23 cellular contexts compared by ENCODE assay signal in genomic region chr9:77593528-77593927, GRCh38. TPM values are rescaled to one million over a fixed set of nuclear protein-coding genes. Genes with fewer than 3 reads are reported as not detected.
"Had no signal": no experiment of that assay in that cellular context is flagged by ENCODE, and none has a peak within 500 bp of the region (broad histone marks: within the 10 kb centered on the region; RNA-seq: fewer than 3 reads in every experiment).

No MANE protein-coding gene starts in this region.

- H3K4me3 ChIP-seq: heart right ventricle, hepatocyte, left lung, lung, pancreas, prostate gland, skin epidermis, suprapubic skin, thoracic aorta, tibial nerve, uterus had no signal

- H3K4me1 ChIP-seq: prostate gland had no signal

- H3K79me2 ChIP-seq: hepatocyte had no signal

- H3K27ac ChIP-seq: hepatocyte, left lung, pancreas, prostate gland, skin epidermis, suprapubic skin, thoracic aorta, tibial nerve, uterus had no signal

- H3K4me2 ChIP-seq: hepatocyte had no signal

- H3K9me3 ChIP-seq: heart right ventricle, left lung, pancreas, prostate gland, suprapubic skin, thoracic aorta, tibial nerve, uterus had no signal

- DNase-seq: heart right ventricle; kidney; left colon; left lung; naive B cell; natural killer cell; nucleus accumbens; pancreas; posterior cingulate gyrus; retina; right cardiac atrium; stimulated activated CD4-positive, alpha-beta T cell treated with anti-CD3 and anti-CD28 coated beads, Interleukin-4, amount 100 ng/mL, for 24 hours; stimulated activated naive CD4-positive, alpha-beta T cell; uterus had no signal

- H3K36me3 ChIP-seq: heart right ventricle, left lung, pancreas, prostate gland, suprapubic skin, thoracic aorta, tibial nerve, uterus had no signal

- H3K27me3 ChIP-seq: heart right ventricle, hepatocyte, left lung, pancreas, suprapubic skin, tibial nerve, uterus had no signal

RNA-seq across cellular contexts. Expression of gene GNA14, which starts 54.6 kb away (rescaled TPM):
- total RNA-seq: mononuclear cell, neural crest cell had no signal
